1 cellular context compared by ENCODE assay signal in genomic region chr1:155975375-155976061, GRCh38.
A peak's percentile ranks its signal among the peaks of the same experiment; 100 is the strongest.
TF ChIP-seq lines count a peak whose summit lies in the region.

No MANE protein-coding gene starts in this region.

TF ChIP-seq in HEK293, 187 proteins besides CTCF, POLR2A, EP300 and RAD21 (continued from another document):
- TF ChIP-seq ZFP3 (tag by site-specific recombination; IDR thresholded peaks at IDR 0.05; ENCODE audit: low read depth) (no peak), ZBTB21 (tag by site-specific recombination; IDR thresholded peaks at IDR 0.05) (no peak), ZNF2 (tag by site-specific recombination; IDR thresholded peaks at IDR 0.05) (no peak), HOXA7 (CRISPR knock-in tag; IDR thresholded peaks at IDR 0.05; ENCODE audit: borderline replicate concordance) (no peak), ZNF558 (tag by site-specific recombination; IDR thresholded peaks at IDR 0.05) (no peak), ZNF624 (tag by site-specific recombination; IDR thresholded peaks at IDR 0.05) (no peak), MYNN (tag by site-specific recombination; IDR thresholded peaks at IDR 0.05; ENCODE audit: borderline replicate concordance) (no peak), ZNF645 (tag by site-specific recombination; IDR thresholded peaks at IDR 0.05) (no peak), SP2 (tag by site-specific recombination; IDR thresholded peaks at IDR 0.05) (no peak), ZNF747 (tag by site-specific recombination; IDR thresholded peaks at IDR 0.05) (no peak), KLF17 (tag by site-specific recombination; IDR thresholded peaks at IDR 0.05) (no peak), ZNF202 (tag by site-specific recombination; IDR thresholded peaks at IDR 0.05; ENCODE audit: borderline replicate concordance) (no peak), ZSCAN23 (tag by site-specific recombination; IDR thresholded peaks at IDR 0.05) (no peak), ZNF555 (tag by site-specific recombination; conservative IDR thresholded peaks at IDR 0.05) (no peak), ZBTB6 (tag by site-specific recombination; IDR thresholded peaks at IDR 0.05) (no peak), ZNF626 (tag by site-specific recombination; IDR thresholded peaks at IDR 0.05) (no peak), ZNF398 (tag by site-specific recombination; IDR thresholded peaks at IDR 0.05) (no peak), ZNF366 (tag by site-specific recombination; conservative IDR thresholded peaks at IDR 0.05) (peak; percentile 78), PRDM1 (tag by site-specific recombination; IDR thresholded peaks at IDR 0.05) (peak; percentile 92), ZNF677 (tag by site-specific recombination; IDR thresholded peaks at IDR 0.05) (no peak), ZNF121 (tag by site-specific recombination; IDR thresholded peaks at IDR 0.05) (no peak)
